ENCODE assay signal across 1 cellular context in the genomic region with DNA sequence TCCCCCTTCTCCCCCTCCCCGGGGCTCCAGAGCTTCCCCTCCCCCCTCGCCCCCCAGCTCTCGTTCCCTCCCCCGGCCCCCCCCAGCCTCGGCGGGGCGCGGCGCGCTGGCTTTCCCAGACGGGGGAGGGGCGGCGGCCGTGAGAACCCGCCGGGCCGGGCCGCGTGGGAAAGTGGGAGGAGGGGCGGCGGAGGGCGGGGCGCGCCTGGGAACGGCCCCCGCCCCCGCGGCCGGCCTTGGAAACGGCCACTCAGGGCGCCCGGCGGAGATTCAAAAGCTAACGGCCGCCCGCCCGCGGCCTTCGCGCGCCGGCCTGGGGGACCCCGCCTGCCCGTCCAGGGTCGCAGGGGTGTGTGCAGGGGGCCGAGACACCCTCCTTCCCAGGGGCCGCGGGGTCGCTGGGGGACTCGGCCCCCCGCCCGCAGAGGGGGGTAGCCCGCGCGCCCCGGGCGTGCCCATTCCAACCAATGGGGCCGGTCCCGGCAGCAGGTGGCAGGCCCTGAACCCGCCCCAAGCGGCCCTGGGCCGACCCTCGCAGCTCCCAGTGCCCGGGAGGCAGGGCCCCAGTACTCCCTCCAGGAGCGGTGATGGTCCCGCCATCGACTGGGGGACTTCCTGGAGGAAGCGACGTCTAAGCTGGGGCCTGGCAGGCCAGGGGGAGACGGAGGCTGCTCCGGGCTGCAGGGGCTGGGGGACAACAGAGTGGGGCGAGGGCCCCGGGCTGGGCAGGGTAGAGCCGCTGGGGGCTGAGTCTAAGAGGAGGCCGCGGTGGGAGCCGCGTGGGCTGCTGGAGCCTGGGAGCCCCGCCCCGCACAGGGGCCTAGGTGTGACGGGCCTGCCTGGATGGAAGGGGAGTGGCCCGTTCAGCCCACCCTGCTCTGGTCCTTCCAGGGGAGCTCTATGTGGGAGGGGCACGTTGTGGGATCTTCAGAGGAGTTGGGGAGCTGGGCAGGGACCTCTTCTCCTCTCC.
TF ChIP-seq lines count a peak whose summit lies in the region.

No MANE protein-coding gene starts in this region.

TF ChIP-seq in GM12878, 131 proteins besides CTCF, POLR2A, EP300 and RAD21 (continued from another document and continues in another):
- TF ChIP-seq, protein P1, sequence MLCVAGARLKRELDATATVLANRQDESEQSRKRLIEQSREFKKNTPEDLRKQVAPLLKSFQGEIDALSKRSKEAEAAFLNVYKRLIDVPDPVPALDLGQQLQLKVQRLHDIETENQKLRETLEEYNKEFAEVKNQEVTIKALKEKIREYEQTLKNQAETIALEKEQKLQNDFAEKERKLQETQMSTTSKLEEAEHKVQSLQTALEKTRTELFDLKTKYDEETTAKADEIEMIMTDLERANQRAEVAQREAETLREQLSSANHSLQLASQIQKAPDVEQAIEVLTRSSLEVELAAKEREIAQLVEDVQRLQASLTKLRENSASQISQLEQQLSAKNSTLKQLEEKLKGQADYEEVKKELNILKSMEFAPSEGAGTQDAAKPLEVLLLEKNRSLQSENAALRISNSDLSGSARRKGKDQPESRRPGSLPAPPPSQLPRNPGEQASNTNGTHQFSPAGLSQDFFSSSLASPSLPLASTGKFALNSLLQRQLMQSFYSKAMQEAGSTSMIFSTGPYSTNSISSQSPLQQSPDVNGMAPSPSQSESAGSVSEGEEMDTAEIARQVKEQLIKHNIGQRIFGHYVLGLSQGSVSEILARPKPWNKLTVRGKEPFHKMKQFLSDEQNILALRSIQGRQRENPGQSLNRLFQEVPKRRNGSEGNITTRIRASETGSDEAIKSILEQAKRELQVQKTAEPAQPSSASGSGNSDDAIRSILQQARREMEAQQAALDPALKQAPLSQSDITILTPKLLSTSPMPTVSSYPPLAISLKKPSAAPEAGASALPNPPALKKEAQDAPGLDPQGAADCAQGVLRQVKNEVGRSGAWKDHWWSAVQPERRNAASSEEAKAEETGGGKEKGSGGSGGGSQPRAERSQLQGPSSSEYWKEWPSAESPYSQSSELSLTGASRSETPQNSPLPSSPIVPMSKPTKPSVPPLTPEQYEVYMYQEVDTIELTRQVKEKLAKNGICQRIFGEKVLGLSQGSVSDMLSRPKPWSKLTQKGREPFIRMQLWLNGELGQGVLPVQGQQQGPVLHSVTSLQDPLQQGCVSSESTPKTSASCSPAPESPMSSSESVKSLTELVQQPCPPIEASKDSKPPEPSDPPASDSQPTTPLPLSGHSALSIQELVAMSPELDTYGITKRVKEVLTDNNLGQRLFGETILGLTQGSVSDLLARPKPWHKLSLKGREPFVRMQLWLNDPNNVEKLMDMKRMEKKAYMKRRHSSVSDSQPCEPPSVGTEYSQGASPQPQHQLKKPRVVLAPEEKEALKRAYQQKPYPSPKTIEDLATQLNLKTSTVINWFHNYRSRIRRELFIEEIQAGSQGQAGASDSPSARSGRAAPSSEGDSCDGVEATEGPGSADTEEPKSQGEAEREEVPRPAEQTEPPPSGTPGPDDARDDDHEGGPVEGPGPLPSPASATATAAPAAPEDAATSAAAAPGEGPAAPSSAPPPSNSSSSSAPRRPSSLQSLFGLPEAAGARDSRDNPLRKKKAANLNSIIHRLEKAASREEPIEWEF (IDR thresholded peaks at IDR 0.05; ENCODE audit: insufficient replicate concordance, low read depth, low read length): peak; percentile 63
- TF ChIP-seq TCF12 (IDR thresholded peaks at IDR 0.05; ENCODE audit: low read depth, low read length) (peak; percentile 92), GATAD2B (conservative IDR thresholded peaks at IDR 0.05; ENCODE audit: low read depth) (peak; percentile 100), TAF1 (IDR thresholded peaks at IDR 0.05; ENCODE audit: borderline replicate concordance, low read depth, low read length) (no peak), NR2C1 (IDR thresholded peaks at IDR 0.05) (0 out of 2 replicates have a peak, but pooled peaks have one; percentile 30), HCFC1 (IDR thresholded peaks at IDR 0.05; ENCODE audit: low read length) (0 out of 2 replicates have a peak, but pooled peaks have one; percentile 9), KLF5 (IDR thresholded peaks at IDR 0.05; ENCODE audit: partially characterized antibody) (no peak), SMAD1 (IDR thresholded peaks at IDR 0.05; ENCODE audit: low read depth, partially characterized antibody) (no peak), NBN (IDR thresholded peaks at IDR 0.05) (peak; percentile 53), NR2F1 (conservative IDR thresholded peaks at IDR 0.05) (peak; percentile 74), ZBED1 (IDR thresholded peaks at IDR 0.05; ENCODE audit: borderline replicate concordance) (no peak), CHD1 (IDR thresholded peaks at IDR 0.05; ENCODE audit: low read depth, low read length) (no peak), HDAC2 (IDR thresholded peaks at IDR 0.05) (no peak), SIN3A (IDR thresholded peaks at IDR 0.05; ENCODE audit: low read depth, low read length) (no peak), DPF2 (IDR thresholded peaks at IDR 0.05) (peak; percentile 84), PAX8 (IDR thresholded peaks at IDR 0.05) (no peak), WRNIP1 (IDR thresholded peaks at IDR 0.05; ENCODE audit: borderline replicate concordance, low read depth, low read length) (no peak), CHD2 (IDR thresholded peaks at IDR 0.05; ENCODE audit: borderline replicate concordance, low read depth, low read length) (peak; percentile 77), MEF2A (IDR thresholded peaks at IDR 0.05; ENCODE audit: insufficient read depth, low read depth, low read length) (no peak), GABPA (IDR thresholded peaks at IDR 0.05; ENCODE audit: low read depth) (no peak), ZNF24 (IDR thresholded peaks at IDR 0.05) (no peak), YBX1 (IDR thresholded peaks at IDR 0.05) (no peak), MXI1 (IDR thresholded peaks at IDR 0.05; ENCODE audit: low read depth, low read length) (no peak), IKZF2 (IDR thresholded peaks at IDR 0.05) (peak in 1 of 2 experiments; percentile 45; a peak in 1 of 4 replicates), POLR2AphosphoS5 (IDR thresholded peaks at IDR 0.05; ENCODE audit: low read length) (peak; percentile 34; the same call in 1 of the 2 replicates), CHD4 (IDR thresholded peaks at IDR 0.05) (no peak), SIX5 (IDR thresholded peaks at IDR 0.05; ENCODE audit: low read depth, low read length, severe bottlenecking) (no peak), JUND (IDR thresholded peaks at IDR 0.05; ENCODE audit: low read depth, low read length) (no peak), TCF3 (IDR thresholded peaks at IDR 0.05; ENCODE audit: borderline replicate concordance, insufficient read depth, low read depth, low read length) (0 out of 2 replicates have a peak, but pooled peaks have one; percentile 24), SMARCA5 (IDR thresholded peaks at IDR 0.05) (0 out of 2 replicates have a peak, but pooled peaks have one; percentile 36)
- TF ChIP-seq, protein P2, sequence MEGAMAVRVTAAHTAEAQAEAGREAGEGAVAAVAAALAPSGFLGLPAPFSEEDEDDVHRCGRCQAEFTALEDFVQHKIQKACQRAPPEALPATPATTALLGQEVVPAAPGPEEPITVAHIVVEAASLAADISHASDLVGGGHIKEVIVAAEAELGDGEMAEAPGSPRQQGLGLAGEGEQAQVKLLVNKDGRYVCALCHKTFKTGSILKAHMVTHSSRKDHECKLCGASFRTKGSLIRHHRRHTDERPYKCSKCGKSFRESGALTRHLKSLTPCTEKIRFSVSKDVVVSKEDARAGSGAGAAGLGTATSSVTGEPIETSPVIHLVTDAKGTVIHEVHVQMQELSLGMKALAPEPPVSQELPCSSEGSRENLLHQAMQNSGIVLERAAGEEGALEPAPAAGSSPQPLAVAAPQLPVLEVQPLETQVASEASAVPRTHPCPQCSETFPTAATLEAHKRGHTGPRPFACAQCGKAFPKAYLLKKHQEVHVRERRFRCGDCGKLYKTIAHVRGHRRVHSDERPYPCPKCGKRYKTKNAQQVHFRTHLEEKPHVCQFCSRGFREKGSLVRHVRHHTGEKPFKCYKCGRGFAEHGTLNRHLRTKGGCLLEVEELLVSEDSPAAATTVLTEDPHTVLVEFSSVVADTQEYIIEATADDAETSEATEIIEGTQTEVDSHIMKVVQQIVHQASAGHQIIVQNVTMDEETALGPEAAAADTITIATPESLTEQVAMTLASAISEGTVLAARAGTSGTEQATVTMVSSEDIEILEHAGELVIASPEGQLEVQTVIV (IDR thresholded peaks at IDR 0.05; ENCODE audit: borderline replicate concordance, partially characterized antibody): no peak
- TF ChIP-seq, protein P3, sequence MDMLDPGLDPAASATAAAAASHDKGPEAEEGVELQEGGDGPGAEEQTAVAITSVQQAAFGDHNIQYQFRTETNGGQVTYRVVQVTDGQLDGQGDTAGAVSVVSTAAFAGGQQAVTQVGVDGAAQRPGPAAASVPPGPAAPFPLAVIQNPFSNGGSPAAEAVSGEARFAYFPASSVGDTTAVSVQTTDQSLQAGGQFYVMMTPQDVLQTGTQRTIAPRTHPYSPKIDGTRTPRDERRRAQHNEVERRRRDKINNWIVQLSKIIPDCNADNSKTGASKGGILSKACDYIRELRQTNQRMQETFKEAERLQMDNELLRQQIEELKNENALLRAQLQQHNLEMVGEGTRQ (IDR thresholded peaks at IDR 0.05; ENCODE audit: borderline replicate concordance, low read depth, low read length): no peak
- TF ChIP-seq, protein P4, sequence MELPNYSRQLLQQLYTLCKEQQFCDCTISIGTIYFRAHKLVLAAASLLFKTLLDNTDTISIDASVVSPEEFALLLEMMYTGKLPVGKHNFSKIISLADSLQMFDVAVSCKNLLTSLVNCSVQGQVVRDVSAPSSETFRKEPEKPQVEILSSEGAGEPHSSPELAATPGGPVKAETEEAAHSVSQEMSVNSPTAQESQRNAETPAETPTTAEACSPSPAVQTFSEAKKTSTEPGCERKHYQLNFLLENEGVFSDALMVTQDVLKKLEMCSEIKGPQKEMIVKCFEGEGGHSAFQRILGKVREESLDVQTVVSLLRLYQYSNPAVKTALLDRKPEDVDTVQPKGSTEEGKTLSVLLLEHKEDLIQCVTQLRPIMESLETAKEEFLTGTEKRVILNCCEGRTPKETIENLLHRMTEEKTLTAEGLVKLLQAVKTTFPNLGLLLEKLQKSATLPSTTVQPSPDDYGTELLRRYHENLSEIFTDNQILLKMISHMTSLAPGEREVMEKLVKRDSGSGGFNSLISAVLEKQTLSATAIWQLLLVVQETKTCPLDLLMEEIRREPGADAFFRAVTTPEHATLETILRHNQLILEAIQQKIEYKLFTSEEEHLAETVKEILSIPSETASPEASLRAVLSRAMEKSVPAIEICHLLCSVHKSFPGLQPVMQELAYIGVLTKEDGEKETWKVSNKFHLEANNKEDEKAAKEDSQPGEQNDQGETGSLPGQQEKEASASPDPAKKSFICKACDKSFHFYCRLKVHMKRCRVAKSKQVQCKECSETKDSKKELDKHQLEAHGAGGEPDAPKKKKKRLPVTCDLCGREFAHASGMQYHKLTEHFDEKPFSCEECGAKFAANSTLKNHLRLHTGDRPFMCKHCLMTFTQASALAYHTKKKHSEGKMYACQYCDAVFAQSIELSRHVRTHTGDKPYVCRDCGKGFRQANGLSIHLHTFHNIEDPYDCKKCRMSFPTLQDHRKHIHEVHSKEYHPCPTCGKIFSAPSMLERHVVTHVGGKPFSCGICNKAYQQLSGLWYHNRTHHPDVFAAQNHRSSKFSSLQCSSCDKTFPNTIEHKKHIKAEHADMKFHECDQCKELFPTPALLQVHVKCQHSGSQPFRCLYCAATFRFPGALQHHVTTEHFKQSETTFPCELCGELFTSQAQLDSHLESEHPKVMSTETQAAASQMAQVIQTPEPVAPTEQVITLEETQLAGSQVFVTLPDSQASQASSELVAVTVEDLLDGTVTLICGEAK (IDR thresholded peaks at IDR 0.05; ENCODE audit: borderline replicate concordance): no peak
- TF ChIP-seq, protein P5, sequence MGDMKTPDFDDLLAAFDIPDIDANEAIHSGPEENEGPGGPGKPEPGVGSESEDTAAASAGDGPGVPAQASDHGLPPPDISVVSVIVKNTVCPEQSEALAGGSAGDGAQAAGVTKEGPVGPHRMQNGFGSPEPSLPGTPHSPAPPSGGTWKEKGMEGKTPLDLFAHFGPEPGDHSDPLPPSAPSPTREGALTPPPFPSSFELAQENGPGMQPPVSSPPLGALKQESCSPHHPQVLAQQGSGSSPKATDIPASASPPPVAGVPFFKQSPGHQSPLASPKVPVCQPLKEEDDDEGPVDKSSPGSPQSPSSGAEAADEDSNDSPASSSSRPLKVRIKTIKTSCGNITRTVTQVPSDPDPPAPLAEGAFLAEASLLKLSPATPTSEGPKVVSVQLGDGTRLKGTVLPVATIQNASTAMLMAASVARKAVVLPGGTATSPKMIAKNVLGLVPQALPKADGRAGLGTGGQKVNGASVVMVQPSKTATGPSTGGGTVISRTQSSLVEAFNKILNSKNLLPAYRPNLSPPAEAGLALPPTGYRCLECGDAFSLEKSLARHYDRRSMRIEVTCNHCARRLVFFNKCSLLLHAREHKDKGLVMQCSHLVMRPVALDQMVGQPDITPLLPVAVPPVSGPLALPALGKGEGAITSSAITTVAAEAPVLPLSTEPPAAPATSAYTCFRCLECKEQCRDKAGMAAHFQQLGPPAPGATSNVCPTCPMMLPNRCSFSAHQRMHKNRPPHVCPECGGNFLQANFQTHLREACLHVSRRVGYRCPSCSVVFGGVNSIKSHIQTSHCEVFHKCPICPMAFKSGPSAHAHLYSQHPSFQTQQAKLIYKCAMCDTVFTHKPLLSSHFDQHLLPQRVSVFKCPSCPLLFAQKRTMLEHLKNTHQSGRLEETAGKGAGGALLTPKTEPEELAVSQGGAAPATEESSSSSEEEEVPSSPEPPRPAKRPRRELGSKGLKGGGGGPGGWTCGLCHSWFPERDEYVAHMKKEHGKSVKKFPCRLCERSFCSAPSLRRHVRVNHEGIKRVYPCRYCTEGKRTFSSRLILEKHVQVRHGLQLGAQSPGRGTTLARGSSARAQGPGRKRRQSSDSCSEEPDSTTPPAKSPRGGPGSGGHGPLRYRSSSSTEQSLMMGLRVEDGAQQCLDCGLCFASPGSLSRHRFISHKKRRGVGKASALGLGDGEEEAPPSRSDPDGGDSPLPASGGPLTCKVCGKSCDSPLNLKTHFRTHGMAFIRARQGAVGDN (IDR thresholded peaks at IDR 0.05): peak; percentile 64; the same call in 1 of the 2 replicates
